In genomic region chr9:93906182-93906880, GRCh38 we compare ENCODE assay signal across 26 cellular contexts. TPM values are rescaled to one million over a fixed set of nuclear protein-coding genes. Genes with fewer than 3 reads are reported as not detected.
DNase-seq lines count a peak whose midpoint lies in the region; ATAC-seq and TF ChIP-seq lines count a peak whose summit lies in the region.
"Had no signal": no experiment of that assay in that cellular context is flagged by ENCODE, and none has a peak within 500 bp of the region (broad histone marks: within the 10 kb centered on the region; RNA-seq: fewer than 3 reads in every experiment).

No MANE protein-coding gene starts in this region.

- no peak overlapping the region for H3K4me3 Mint-ChIP-seq in activated naive CD8-positive, alpha-beta T cell treated with anti-CD3 and anti-CD28 coated beads for 36 hours
- no peak overlapping the region for H3K4me3 Mint-ChIP-seq in activated naive CD8-positive, alpha-beta T cell treated with anti-CD3 and anti-CD28 coated beads, Interleukin-2, amount 50 U/mL, for 24 hours
- H3K4me3 Mint-ChIP-seq in T-helper 17 cell (no peak overlapping the region), endodermal cell (no peak overlapping the region)
- H3K4me3 Mint-ChIP-seq in activated T-cell treated with anti-CD3 and anti-CD28 coated beads, Interleukin-2, amount 50 U/mL, for 24 hours: no peak overlapping the region
- H3K4me3 Mint-ChIP-seq: CD4-positive, alpha-beta memory T cell had no signal

- H3K9me3 Mint-ChIP-seq in activated naive CD8-positive, alpha-beta T cell treated with anti-CD3 and anti-CD28 coated beads for 36 hours: no peaks in the 10 kb centered on the region
- no peaks in the 10 kb centered on the region for H3K9me3 Mint-ChIP-seq in activated naive CD8-positive, alpha-beta T cell treated with anti-CD3 and anti-CD28 coated beads, Interleukin-2, amount 50 U/mL, for 24 hours
- peaks cover 2% of the 10 kb centered on the region for H3K9me3 Mint-ChIP-seq in endodermal cell
- no peaks in the 10 kb centered on the region for H3K9me3 Mint-ChIP-seq in activated T-cell treated with anti-CD3 and anti-CD28 coated beads, Interleukin-2, amount 50 U/mL, for 24 hours
- H3K9me3 Mint-ChIP-seq: CD4-positive, alpha-beta memory T cell had no signal

- H3K27me3 ChIP-seq in endodermal cell (ENCODE audit: control insufficient read depth, insufficient read depth, low read length, poor library complexity, severe bottlenecking): no peaks in the 10 kb centered on the region
- H3K27me3 ChIP-seq in spleen (replicated peaks in 1 of 7): peaks cover 0 to 47% (median 12%) of the 10 kb centered on the region in 7 donors

- H3K4me1 Mint-ChIP-seq in activated naive CD8-positive, alpha-beta T cell treated with anti-CD3 and anti-CD28 coated beads for 36 hours: peaks cover 5% of the 10 kb centered on the region
- peaks cover 2% of the 10 kb centered on the region for H3K4me1 Mint-ChIP-seq in activated naive CD8-positive, alpha-beta T cell treated with anti-CD3 and anti-CD28 coated beads, Interleukin-2, amount 50 U/mL, for 24 hours
- H3K4me1 Mint-ChIP-seq in T-helper 17 cell (no peaks in the 10 kb centered on the region), endodermal cell (no peaks in the 10 kb centered on the region)
- peaks cover 5% of the 10 kb centered on the region for H3K4me1 Mint-ChIP-seq in activated T-cell treated with anti-CD3 and anti-CD28 coated beads, Interleukin-2, amount 50 U/mL, for 24 hours (ENCODE audit: low read depth)

- ATAC-seq in activated naive CD8-positive, alpha-beta T cell treated with anti-CD3 and anti-CD28 coated beads, Interleukin-2, amount 50 U/mL, for 24 hours: no peak
- ATAC-seq in T-helper 17 cell (no peak), GM21737 (IDR thresholded peaks at IDR 0.05; ENCODE audit: unreplicated experiment) (no peak)
- ATAC-seq: GM12878 had no signal

- no peaks in the 10 kb centered on the region for H3K4me1 ChIP-seq in endodermal cell (ENCODE audit: control insufficient read depth, insufficient read depth, low read length)
- no peaks in the 10 kb centered on the region for H3K4me1 ChIP-seq in spleen

- no peak overlapping the region for H3K27ac ChIP-seq in endodermal cell (ENCODE audit: low read depth, low read length)
- H3K27ac ChIP-seq in spleen: no peak overlapping the region

- no peak for TF ChIP-seq CTCF in endodermal cell (conservative IDR thresholded peaks at IDR 0.05)
- no peak for TF ChIP-seq CTCF in spleen (IDR thresholded peaks at IDR 0.05 in 8 of 11, conservative IDR thresholded peaks at IDR 0.05 in 3 of 11)

- no peaks in the 10 kb centered on the region for H3K9me3 ChIP-seq in T-helper 17 cell (ENCODE audit: control insufficient read depth, low read length, poor library complexity, severe bottlenecking)
- H3K9me3 ChIP-seq in endodermal cell (ENCODE audit: control insufficient read depth, low read length): no peaks in the 10 kb centered on the region
- H3K9me3 ChIP-seq in spleen: no peaks in the 10 kb centered on the region

- no peak overlapping the region for H3K9ac ChIP-seq in endodermal cell (ENCODE audit: extremely low read depth, low read length, poor library complexity, severe bottlenecking)

- H3K27me3 Mint-ChIP-seq in activated naive CD8-positive, alpha-beta T cell treated with anti-CD3 and anti-CD28 coated beads for 36 hours: peaks cover 14% of the 10 kb centered on the region
- H3K27me3 Mint-ChIP-seq in activated naive CD8-positive, alpha-beta T cell treated with anti-CD3 and anti-CD28 coated beads, Interleukin-2, amount 50 U/mL, for 24 hours: peaks cover 8% of the 10 kb centered on the region
- H3K27me3 Mint-ChIP-seq in T-helper 17 cell: peaks cover 21% of the 10 kb centered on the region
- H3K27me3 Mint-ChIP-seq in endodermal cell (ENCODE audit: insufficient read depth): peaks cover 3% of the 10 kb centered on the region
- peaks cover 18% of the 10 kb centered on the region for H3K27me3 Mint-ChIP-seq in activated T-cell treated with anti-CD3 and anti-CD28 coated beads, Interleukin-2, amount 50 U/mL, for 24 hours

- H3K36me3 Mint-ChIP-seq in activated naive CD8-positive, alpha-beta T cell treated with anti-CD3 and anti-CD28 coated beads for 36 hours: no peaks in the 10 kb centered on the region
- H3K36me3 Mint-ChIP-seq in activated naive CD8-positive, alpha-beta T cell treated with anti-CD3 and anti-CD28 coated beads, Interleukin-2, amount 50 U/mL, for 24 hours (ENCODE audit: low read depth): no peaks in the 10 kb centered on the region
- H3K36me3 Mint-ChIP-seq in T-helper 17 cell (ENCODE audit: low read depth): no peaks in the 10 kb centered on the region
- no peaks in the 10 kb centered on the region for H3K36me3 Mint-ChIP-seq in endodermal cell (ENCODE audit: low read depth)
- no peaks in the 10 kb centered on the region for H3K36me3 Mint-ChIP-seq in activated T-cell treated with anti-CD3 and anti-CD28 coated beads, Interleukin-2, amount 50 U/mL, for 24 hours (ENCODE audit: low read depth)
- H3K36me3 Mint-ChIP-seq: CD4-positive, alpha-beta memory T cell had no signal

- DNase-seq in activated naive CD8-positive, alpha-beta T cell treated with anti-CD3 and anti-CD28 coated beads for 36 hours: no peak
- DNase-seq in activated naive CD8-positive, alpha-beta T cell treated with anti-CD3 and anti-CD28 coated beads, Interleukin-2, amount 50 U/mL, for 24 hours: no peak
- DNase-seq in T-helper 17 cell (no peak), endodermal cell (peak; percentile 41), spleen (peak; percentile 30)
- DNase-seq in activated T-cell treated with anti-CD3 and anti-CD28 coated beads, Interleukin-2, amount 50 U/mL, for 24 hours: no peak
- DNase-seq: C1 segment of cervical spinal cord; CD4-positive, alpha-beta memory T cell; COR-L47; DMS53; GDM1; GOT3; HCEC 1CT; KBM-7; MV-4-11; NCI-H1105; NCI-H1436 treated with DMSO at 0.1 percent for 48 hours; NCI-H1930; NCI-H2107; NCI-H446 treated with DMSO at 0.1 percent for 48 hours; NCI-H526; NCI-H82; SHP77 treated with DMSO at 0.1 percent for 48 hours had no signal

- WGBS in endodermal cell (ENCODE audit: insufficient coverage in 1 of 2, insufficient read length in 1 of 2), 2 experiments: 72 to 82% methylated on average over 8 to 10 of the region's 10 CpGs
- 69 to 77% (median 71%) methylated on average over 10 of the region's 10 CpGs for WGBS in spleen, 5 donors

- H3K36me3 ChIP-seq in endodermal cell (ENCODE audit: control insufficient read depth, insufficient read depth, low read length) (no peaks in the 10 kb centered on the region), spleen (no peaks in the 10 kb centered on the region)

- H3K27ac Mint-ChIP-seq in activated naive CD8-positive, alpha-beta T cell treated with anti-CD3 and anti-CD28 coated beads for 36 hours: peak overlapping the region; percentile 17
- H3K27ac Mint-ChIP-seq in activated naive CD8-positive, alpha-beta T cell treated with anti-CD3 and anti-CD28 coated beads, Interleukin-2, amount 50 U/mL, for 24 hours: no peak overlapping the region
- H3K27ac Mint-ChIP-seq in T-helper 17 cell (peak overlapping the region; percentile 19), endodermal cell (no peak overlapping the region)
- no peak overlapping the region for H3K27ac Mint-ChIP-seq in activated T-cell treated with anti-CD3 and anti-CD28 coated beads, Interleukin-2, amount 50 U/mL, for 24 hours

- no peak overlapping the region for H3K4me3 ChIP-seq in endodermal cell (ENCODE audit: low read length)
- H3K4me3 ChIP-seq in spleen: no peak overlapping the region
- H3K4me3 ChIP-seq: GM12878 had no signal

- no peak for TF ChIP-seq POLR2A in spleen (IDR thresholded peaks at IDR 0.05)

- intact Hi-C loops in spleen (cut with DNase I; ENCODE audit: low total_unique reads): no loop called here

RNA-seq across cellular contexts. Expression of gene BARX1, which starts 48.8 kb away (rescaled TPM):
- total RNA-seq in activated naive CD8-positive, alpha-beta T cell treated with anti-CD3 and anti-CD28 coated beads for 36 hours: 1 to 10 TPM; 2.9 to 3.8 TPM
- total RNA-seq in T-helper 17 cell (not detected), endodermal cell (under 1 TPM in 1 of 2 donors, not detected in 1; 0.35 TPM), spleen (not detected)
- polyA plus RNA-seq in endodermal cell (2013, experiment 1 of 2): 2.9 TPM
- polyA plus RNA-seq in endodermal cell (2013, experiment 2 of 2): 2.2 TPM
- polyA plus RNA-seq in spleen: under 1 TPM in 2 of 3 donors, not detected in 1; 0.07 to 0.21 TPM
- total RNA-seq: CD4-positive, alpha-beta memory T cell; GM12878; LHCN-M2 had no signal
- polyA plus RNA-seq: CD4-positive, alpha-beta memory T cell; GM12878 had no signal

Comparison
In these comparisons a context has a peak if more than half of its experiments do, and no peak if none do; other contexts are left out.
1. H3K27ac Mint-ChIP-seq: peak in activated naive CD8-positive, alpha-beta T cell treated with anti-CD3 and anti-CD28 coated beads for 36 hours (single experiment) and T-helper 17 cell (single experiment); none in activated naive CD8-positive, alpha-beta T cell treated with anti-CD3 and anti-CD28 coated beads, Interleukin-2, amount 50 U/mL, for 24 hours (single experiment), endodermal cell (single experiment) and activated T-cell treated with anti-CD3 and anti-CD28 coated beads, Interleukin-2, amount 50 U/mL, for 24 hours (single experiment).
2. DNase-seq: peak in endodermal cell (single experiment) and spleen (single experiment); none in activated naive CD8-positive, alpha-beta T cell treated with anti-CD3 and anti-CD28 coated beads for 36 hours (single experiment), activated naive CD8-positive, alpha-beta T cell treated with anti-CD3 and anti-CD28 coated beads, Interleukin-2, amount 50 U/mL, for 24 hours (single experiment), T-helper 17 cell (0 of 3) and activated T-cell treated with anti-CD3 and anti-CD28 coated beads, Interleukin-2, amount 50 U/mL, for 24 hours (single experiment).